1 cellular context compared by ENCODE assay signal in genomic region chr4:26821677-26822503, GRCh38.
TF ChIP-seq lines count a peak whose summit lies in the region.

No MANE protein-coding gene starts in this region.

TF ChIP-seq in HepG2, 621 proteins besides CTCF, POLR2A, EP300 and RAD21 (continued from another document and continues in another):
- TF ChIP-seq SALL2 (CRISPR knock-in tag; IDR thresholded peaks at IDR 0.05) (peak; percentile 39; the same call in 1 of the 2 replicates), XBP1 (CRISPR knock-in tag; IDR thresholded peaks at IDR 0.05) (no peak), KLF6 (CRISPR knock-in tag; IDR thresholded peaks at IDR 0.05) (0 out of 2 replicates have a peak, but pooled peaks have one; percentile 9), ZBTB37 (CRISPR knock-in tag; IDR thresholded peaks at IDR 0.05) (0 out of 2 replicates have a peak, but pooled peaks have one; percentile 5), RCOR2 (CRISPR knock-in tag; IDR thresholded peaks at IDR 0.05) (peak; percentile 30; the same call in 1 of the 2 replicates), ERF (CRISPR knock-in tag; IDR thresholded peaks at IDR 0.05) (peak; percentile 36), BCL6 (CRISPR knock-in tag; IDR thresholded peaks at IDR 0.05) (peak; percentile 38; the same call in 1 of the 2 replicates), ZNF580 (CRISPR knock-in tag; IDR thresholded peaks at IDR 0.05; ENCODE audit: borderline replicate concordance, low read depth) (0 out of 2 replicates have a peak, but pooled peaks have one; percentile 51), ZNF232 (CRISPR knock-in tag; IDR thresholded peaks at IDR 0.05; ENCODE audit: borderline replicate concordance) (no peak), PPARG (CRISPR knock-in tag; conservative IDR thresholded peaks at IDR 0.05) (peak; percentile 49; the same call in 1 of the 2 replicates), ZBTB40 (IDR thresholded peaks at IDR 0.05) (no peak), ZBTB40 (CRISPR knock-in tag; IDR thresholded peaks at IDR 0.05) (peak; percentile 44; the same call in 1 of the 2 replicates), DZIP1 (CRISPR knock-in tag; IDR thresholded peaks at IDR 0.05) (no peak), NR1H2 (CRISPR knock-in tag; IDR thresholded peaks at IDR 0.05; ENCODE audit: borderline replicate concordance, low read depth) (no peak), ATM (IDR thresholded peaks at IDR 0.05; ENCODE audit: borderline replicate concordance) (no peak), TRIM22 (IDR thresholded peaks at IDR 0.05) (no peak), ZNF598 (CRISPR knock-in tag; IDR thresholded peaks at IDR 0.05; ENCODE audit: borderline replicate concordance) (peak; percentile 61; the same call in 1 of the 2 replicates), KLF16 (CRISPR knock-in tag; IDR thresholded peaks at IDR 0.05) (peak in 1 of 2 experiments; percentile 64; a peak in 2 of 4 replicates), GTF3A (CRISPR knock-in tag; conservative IDR thresholded peaks at IDR 0.05) (0 out of 2 replicates have a peak, but pooled peaks have one; percentile 60), FOXO1 (CRISPR knock-in tag; IDR thresholded peaks at IDR 0.05) (peak; percentile 28; the same call in 1 of the 2 replicates), ZNF24 (IDR thresholded peaks at IDR 0.05) (no peak), NFYC (CRISPR knock-in tag; IDR thresholded peaks at IDR 0.05) (no peak), ZFP91 (CRISPR knock-in tag; IDR thresholded peaks at IDR 0.05; ENCODE audit: borderline replicate concordance) (peak; percentile 59; the same call in 1 of the 2 replicates), ELF1 (CRISPR knock-in tag; IDR thresholded peaks at IDR 0.05) (peak; percentile 81), HMGXB4 (CRISPR knock-in tag; IDR thresholded peaks at IDR 0.05; ENCODE audit: borderline replicate concordance in 1 of 2, low read depth in 1 of 2) (peak; percentile 13 to 54; a peak in 3 of 4 replicates)
- TF ChIP-seq, protein P1, sequence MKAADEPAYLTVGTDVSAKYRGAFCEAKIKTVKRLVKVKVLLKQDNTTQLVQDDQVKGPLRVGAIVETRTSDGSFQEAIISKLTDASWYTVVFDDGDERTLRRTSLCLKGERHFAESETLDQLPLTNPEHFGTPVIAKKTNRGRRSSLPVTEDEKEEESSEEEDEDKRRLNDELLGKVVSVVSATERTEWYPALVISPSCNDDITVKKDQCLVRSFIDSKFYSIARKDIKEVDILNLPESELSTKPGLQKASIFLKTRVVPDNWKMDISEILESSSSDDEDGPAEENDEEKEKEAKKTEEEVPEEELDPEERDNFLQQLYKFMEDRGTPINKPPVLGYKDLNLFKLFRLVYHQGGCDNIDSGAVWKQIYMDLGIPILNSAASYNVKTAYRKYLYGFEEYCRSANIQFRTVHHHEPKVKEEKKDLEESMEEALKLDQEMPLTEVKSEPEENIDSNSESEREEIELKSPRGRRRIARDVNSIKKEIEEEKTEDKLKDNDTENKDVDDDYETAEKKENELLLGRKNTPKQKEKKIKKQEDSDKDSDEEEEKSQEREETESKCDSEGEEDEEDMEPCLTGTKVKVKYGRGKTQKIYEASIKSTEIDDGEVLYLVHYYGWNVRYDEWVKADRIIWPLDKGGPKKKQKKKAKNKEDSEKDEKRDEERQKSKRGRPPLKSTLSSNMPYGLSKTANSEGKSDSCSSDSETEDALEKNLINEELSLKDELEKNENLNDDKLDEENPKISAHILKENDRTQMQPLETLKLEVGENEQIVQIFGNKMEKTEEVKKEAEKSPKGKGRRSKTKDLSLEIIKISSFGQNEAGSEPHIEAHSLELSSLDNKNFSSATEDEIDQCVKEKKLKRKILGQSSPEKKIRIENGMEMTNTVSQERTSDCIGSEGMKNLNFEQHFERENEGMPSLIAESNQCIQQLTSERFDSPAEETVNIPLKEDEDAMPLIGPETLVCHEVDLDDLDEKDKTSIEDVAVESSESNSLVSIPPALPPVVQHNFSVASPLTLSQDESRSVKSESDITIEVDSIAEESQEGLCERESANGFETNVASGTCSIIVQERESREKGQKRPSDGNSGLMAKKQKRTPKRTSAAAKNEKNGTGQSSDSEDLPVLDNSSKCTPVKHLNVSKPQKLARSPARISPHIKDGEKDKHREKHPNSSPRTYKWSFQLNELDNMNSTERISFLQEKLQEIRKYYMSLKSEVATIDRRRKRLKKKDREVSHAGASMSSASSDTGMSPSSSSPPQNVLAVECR (CRISPR knock-in tag; IDR thresholded peaks at IDR 0.05; ENCODE audit: borderline replicate concordance): peak; percentile 28; the same call in 1 of the 2 replicates
- TF ChIP-seq, protein P2, sequence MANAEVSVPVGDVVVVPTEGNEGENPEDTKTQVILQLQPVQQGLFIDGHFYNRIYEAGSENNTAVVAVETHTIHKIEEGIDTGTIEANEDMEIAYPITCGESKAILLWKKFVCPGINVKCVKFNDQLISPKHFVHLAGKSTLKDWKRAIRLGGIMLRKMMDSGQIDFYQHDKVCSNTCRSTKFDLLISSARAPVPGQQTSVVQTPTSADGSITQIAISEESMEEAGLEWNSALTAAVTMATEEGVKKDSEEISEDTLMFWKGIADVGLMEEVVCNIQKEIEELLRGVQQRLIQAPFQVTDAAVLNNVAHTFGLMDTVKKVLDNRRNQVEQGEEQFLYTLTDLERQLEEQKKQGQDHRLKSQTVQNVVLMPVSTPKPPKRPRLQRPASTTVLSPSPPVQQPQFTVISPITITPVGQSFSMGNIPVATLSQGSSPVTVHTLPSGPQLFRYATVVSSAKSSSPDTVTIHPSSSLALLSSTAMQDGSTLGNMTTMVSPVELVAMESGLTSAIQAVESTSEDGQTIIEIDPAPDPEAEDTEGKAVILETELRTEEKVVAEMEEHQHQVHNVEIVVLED (CRISPR knock-in tag; IDR thresholded peaks at IDR 0.05; ENCODE audit: borderline replicate concordance): peak; percentile 16; the same call in 1 of the 2 replicates
